In the genomic region with DNA sequence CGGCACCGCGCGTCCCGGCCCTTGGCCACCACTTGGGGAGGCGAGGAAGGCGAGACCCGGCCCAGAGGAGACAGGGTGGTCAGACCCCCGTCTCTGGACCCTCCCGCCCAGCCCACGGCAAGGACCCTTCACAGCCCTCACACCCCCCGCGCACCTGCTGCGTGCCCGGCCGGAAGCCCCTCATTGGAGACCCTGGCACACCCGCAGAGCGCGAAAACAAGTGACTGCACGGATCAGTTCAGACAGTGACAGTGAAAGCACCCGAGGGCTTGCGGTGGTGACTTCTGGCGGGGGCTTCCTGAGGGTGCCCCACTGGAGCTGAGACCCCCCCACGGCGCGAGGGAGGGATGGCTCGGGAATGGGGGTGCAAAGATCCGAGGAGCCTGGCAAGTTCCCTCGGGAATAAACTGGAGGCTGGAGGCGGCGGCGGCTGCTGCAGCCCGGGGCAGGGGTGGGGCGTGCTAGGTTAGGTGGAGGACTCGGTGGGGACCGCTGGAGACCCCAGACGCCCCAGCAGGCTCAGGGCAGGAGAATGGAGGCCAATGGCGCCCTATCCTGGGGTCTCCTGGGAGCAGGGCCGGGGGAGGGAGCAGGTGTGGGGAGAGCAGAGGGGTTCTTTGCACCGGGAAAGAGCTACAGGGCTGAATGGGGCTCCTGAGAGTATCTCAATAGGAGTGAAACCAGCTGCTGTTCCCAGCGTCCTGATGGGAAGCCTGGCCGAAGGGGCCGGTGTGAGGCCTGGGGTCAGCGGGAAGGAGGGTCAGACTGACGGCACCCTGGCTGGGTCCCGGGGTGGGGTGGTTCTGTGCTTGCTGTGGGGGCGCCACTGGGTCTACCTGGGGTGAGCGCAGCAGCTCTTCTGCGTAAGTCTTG, we compare ENCODE assay signal across 1 cellular context.
TF ChIP-seq lines count a peak whose summit lies in the region.

No MANE protein-coding gene starts in this region.

TF ChIP-seq in HEK293, 187 proteins besides CTCF, POLR2A, EP300 and RAD21 (continued from another document):
- no peak for TF ChIP-seq ZNF580 (tag by site-specific recombination; IDR thresholded peaks at IDR 0.05)
- TF ChIP-seq, protein P1, sequence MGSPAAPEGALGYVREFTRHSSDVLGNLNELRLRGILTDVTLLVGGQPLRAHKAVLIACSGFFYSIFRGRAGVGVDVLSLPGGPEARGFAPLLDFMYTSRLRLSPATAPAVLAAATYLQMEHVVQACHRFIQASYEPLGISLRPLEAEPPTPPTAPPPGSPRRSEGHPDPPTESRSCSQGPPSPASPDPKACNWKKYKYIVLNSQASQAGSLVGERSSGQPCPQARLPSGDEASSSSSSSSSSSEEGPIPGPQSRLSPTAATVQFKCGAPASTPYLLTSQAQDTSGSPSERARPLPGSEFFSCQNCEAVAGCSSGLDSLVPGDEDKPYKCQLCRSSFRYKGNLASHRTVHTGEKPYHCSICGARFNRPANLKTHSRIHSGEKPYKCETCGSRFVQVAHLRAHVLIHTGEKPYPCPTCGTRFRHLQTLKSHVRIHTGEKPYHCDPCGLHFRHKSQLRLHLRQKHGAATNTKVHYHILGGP (tag by site-specific recombination; IDR thresholded peaks at IDR 0.05): no peak
- TF ChIP-seq ZNF335 (tag by site-specific recombination; conservative IDR thresholded peaks at IDR 0.05): peak; percentile 84
- TF ChIP-seq KLF1 (tag by site-specific recombination; IDR thresholded peaks at IDR 0.05): peak; percentile 36; the same call in 1 of the 2 replicates
- TF ChIP-seq GLI2 (tag by site-specific recombination; IDR thresholded peaks at IDR 0.05; ENCODE audit: borderline replicate concordance, low read depth): no peak
- TF ChIP-seq ZNF175 (tag by site-specific recombination; IDR thresholded peaks at IDR 0.05): no peak
- peak; percentile 12; the same call in 1 of the 2 replicates for TF ChIP-seq ZNF10 (tag by site-specific recombination; IDR thresholded peaks at IDR 0.05)
- no peak for TF ChIP-seq ZNF221 (tag by site-specific recombination; IDR thresholded peaks at IDR 0.05; ENCODE audit: borderline replicate concordance)
- peak; percentile 90 for TF ChIP-seq ZIC2 (tag by site-specific recombination; IDR thresholded peaks at IDR 0.05)
- TF ChIP-seq, protein P2, sequence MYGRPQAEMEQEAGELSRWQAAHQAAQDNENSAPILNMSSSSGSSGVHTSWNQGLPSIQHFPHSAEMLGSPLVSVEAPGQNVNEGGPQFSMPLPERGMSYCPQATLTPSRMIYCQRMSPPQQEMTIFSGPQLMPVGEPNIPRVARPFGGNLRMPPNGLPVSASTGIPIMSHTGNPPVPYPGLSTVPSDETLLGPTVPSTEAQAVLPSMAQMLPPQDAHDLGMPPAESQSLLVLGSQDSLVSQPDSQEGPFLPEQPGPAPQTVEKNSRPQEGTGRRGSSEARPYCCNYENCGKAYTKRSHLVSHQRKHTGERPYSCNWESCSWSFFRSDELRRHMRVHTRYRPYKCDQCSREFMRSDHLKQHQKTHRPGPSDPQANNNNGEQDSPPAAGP (tag by site-specific recombination; IDR thresholded peaks at IDR 0.05): 0 out of 2 replicates have a peak, but pooled peaks have one; percentile 26
- no peak for TF ChIP-seq SP3 (tag by site-specific recombination; IDR thresholded peaks at IDR 0.05)
- no peak for TF ChIP-seq ZNF155 (tag by site-specific recombination; IDR thresholded peaks at IDR 0.05)
- no peak for TF ChIP-seq ZNF707 (tag by site-specific recombination; IDR thresholded peaks at IDR 0.05)
- no peak for TF ChIP-seq ZNF2 (tag by site-specific recombination; IDR thresholded peaks at IDR 0.05)
- peak; percentile 82 for TF ChIP-seq ZBTB7A (tag by site-specific recombination; IDR thresholded peaks at IDR 0.05; ENCODE audit: low read depth)
- TF ChIP-seq TSHZ1 (tag by site-specific recombination; IDR thresholded peaks at IDR 0.05; ENCODE audit: borderline replicate concordance): no peak
- no peak for TF ChIP-seq ZNF645 (tag by site-specific recombination; IDR thresholded peaks at IDR 0.05)
- TF ChIP-seq ZBTB8A (tag by site-specific recombination; IDR thresholded peaks at IDR 0.05): 0 out of 2 replicates have a peak, but pooled peaks have one; percentile 54
- peak; percentile 89 for TF ChIP-seq PATZ1 (tag by site-specific recombination; IDR thresholded peaks at IDR 0.05)
- TF ChIP-seq SCRT2 (tag by site-specific recombination; IDR thresholded peaks at IDR 0.05): peak; percentile 46; the same call in 1 of the 2 replicates
- TF ChIP-seq KLF10 (tag by site-specific recombination; IDR thresholded peaks at IDR 0.05): 0 out of 2 replicates have a peak, but pooled peaks have one; percentile 0
- no peak for TF ChIP-seq ZNF239 (tag by site-specific recombination; IDR thresholded peaks at IDR 0.05)
- TF ChIP-seq ZFP37 (tag by site-specific recombination; IDR thresholded peaks at IDR 0.05): no peak
- no peak for TF ChIP-seq YY2 (tag by site-specific recombination; IDR thresholded peaks at IDR 0.05)
- no peak for TF ChIP-seq ZNF658 (tag by site-specific recombination; IDR thresholded peaks at IDR 0.05)
- TF ChIP-seq ZNF529 (tag by site-specific recombination; IDR thresholded peaks at IDR 0.05; ENCODE audit: insufficient replicate concordance): no peak
- no peak for TF ChIP-seq ZFP3 (tag by site-specific recombination; IDR thresholded peaks at IDR 0.05; ENCODE audit: low read depth)
- peak; percentile 68; the same call in 1 of the 2 replicates for TF ChIP-seq HIC1 (tag by site-specific recombination; IDR thresholded peaks at IDR 0.05)
- TF ChIP-seq ZNF37A (tag by site-specific recombination; IDR thresholded peaks at IDR 0.05): no peak
- peak; percentile 60 for TF ChIP-seq GLIS1 (tag by site-specific recombination; IDR thresholded peaks at IDR 0.05)
- TF ChIP-seq, protein P3, sequence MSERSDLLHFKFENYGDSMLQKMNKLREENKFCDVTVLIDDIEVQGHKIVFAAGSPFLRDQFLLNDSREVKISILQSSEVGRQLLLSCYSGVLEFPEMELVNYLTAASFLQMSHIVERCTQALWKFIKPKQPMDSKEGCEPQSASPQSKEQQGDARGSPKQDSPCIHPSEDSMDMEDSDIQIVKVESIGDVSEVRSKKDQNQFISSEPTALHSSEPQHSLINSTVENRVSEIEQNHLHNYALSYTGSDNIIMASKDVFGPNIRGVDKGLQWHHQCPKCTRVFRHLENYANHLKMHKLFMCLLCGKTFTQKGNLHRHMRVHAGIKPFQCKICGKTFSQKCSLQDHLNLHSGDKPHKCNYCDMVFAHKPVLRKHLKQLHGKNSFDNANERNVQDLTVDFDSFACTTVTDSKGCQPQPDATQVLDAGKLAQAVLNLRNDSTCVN (tag by site-specific recombination; optimal IDR thresholded peaks at IDR 0.05): peak; percentile 53
- TF ChIP-seq TCF7L2 (IDR thresholded peaks at IDR 0.05; ENCODE audit: borderline replicate concordance, low read depth, low read length): no peak
